Comparison of ENCODE assay signal across 18 cellular contexts in genomic region chr2:85945576-85945975, GRCh38. TPM values are rescaled to one million over a fixed set of nuclear protein-coding genes. Genes with fewer than 3 reads are reported as not detected.
DNase-seq lines count a peak whose midpoint lies in the region; TF ChIP-seq lines count a peak whose summit lies in the region.
"Had no signal": no experiment of that assay in that cellular context is flagged by ENCODE, and none has a peak within 500 bp of the region (broad histone marks: within the 10 kb centered on the region; RNA-seq: fewer than 3 reads in every experiment).

No MANE protein-coding gene starts in this region.

- CTCF ChIA-PET in Caco-2 (lab: Charles Lee): interaction anchor here (1.0 kb wide), 1 partner anchor 56 kb away, joined by 3 read pairs; no protein-coding TSS in a partner anchor

- H3K27ac Mint-ChIP-seq in Caco-2 (ENCODE audit: unreplicated experiment) (no peak overlapping the region), CD14-positive monocyte (peak overlapping the region in 2 of 7 donors; percentile 17 to 29)
- H3K27ac Mint-ChIP-seq in activated T-helper 2 cell treated with anti-CD3 and anti-CD28 coated beads, Interferon-gamma antibody, Interleukin-2, Interleukin-4, amounts not matched to agents 10 μg/mL and 5 μg/mL and 100 μg/mL, durations not matched to agents 14 hours and 24 hours and 36 hours: no peak overlapping the region
- H3K27ac Mint-ChIP-seq: CD8-positive, alpha-beta T cell had no signal

- H3K36me3 ChIP-seq in Caco-2 (ENCODE audit: control insufficient read depth, insufficient read depth, low read length): no peaks in the 10 kb centered on the region

- no TSS peak for BruUV-seq in Caco-2 (replicated peaks; lab: Mats Ljungman, UMichigan)

- peaks cover 59% of the 10 kb centered on the region for H3K9me3 Mint-ChIP-seq in Caco-2 (ENCODE audit: unreplicated experiment)
- H3K9me3 Mint-ChIP-seq in activated T-helper 2 cell treated with anti-CD3 and anti-CD28 coated beads, Interferon-gamma antibody, Interleukin-2, Interleukin-4, amounts not matched to agents 10 μg/mL and 5 μg/mL and 100 μg/mL, durations not matched to agents 14 hours and 24 hours and 36 hours: peaks cover 59% of the 10 kb centered on the region
- H3K9me3 Mint-ChIP-seq in CD14-positive monocyte: peaks cover 23 to 52% (median 42%) of the 10 kb centered on the region in 7 donors

- H3K4me3 Mint-ChIP-seq in Caco-2 (ENCODE audit: unreplicated experiment): no peak overlapping the region
- no peak overlapping the region for H3K4me3 Mint-ChIP-seq in activated T-helper 2 cell treated with anti-CD3 and anti-CD28 coated beads, Interferon-gamma antibody, Interleukin-2, Interleukin-4, amounts not matched to agents 10 μg/mL and 5 μg/mL and 100 μg/mL, durations not matched to agents 14 hours and 24 hours and 36 hours (ENCODE audit: low read depth)
- no peak overlapping the region for H3K4me3 Mint-ChIP-seq in CD14-positive monocyte
- H3K4me3 Mint-ChIP-seq: CD8-positive, alpha-beta T cell had no signal

- H3K36me3 Mint-ChIP-seq in Caco-2 (ENCODE audit: insufficient read depth, unreplicated experiment): no peaks in the 10 kb centered on the region
- peaks cover 2% of the 10 kb centered on the region for H3K36me3 Mint-ChIP-seq in activated T-helper 2 cell treated with anti-CD3 and anti-CD28 coated beads, Interferon-gamma antibody, Interleukin-2, Interleukin-4, amounts not matched to agents 10 μg/mL and 5 μg/mL and 100 μg/mL, durations not matched to agents 14 hours and 24 hours and 36 hours (ENCODE audit: low read depth)
- H3K36me3 Mint-ChIP-seq in CD14-positive monocyte: peaks cover 3% of the 10 kb centered on the region in 2 donors

- no peaks in the 10 kb centered on the region for H3K4me1 ChIP-seq in Caco-2

- no peaks in the 10 kb centered on the region for H3K27me3 ChIP-seq in Caco-2 (replicated peaks; ENCODE audit: control insufficient read depth, insufficient read depth, low read length)

- POLR2A ChIA-PET in Caco-2 (lab: Charles Lee): no interaction called here

- H3K4me1 Mint-ChIP-seq in Caco-2 (ENCODE audit: low read depth, unreplicated experiment) (no peaks in the 10 kb centered on the region), CD14-positive monocyte (peaks cover 2% of the 10 kb centered on the region)
- no peaks in the 10 kb centered on the region for H3K4me1 Mint-ChIP-seq in activated T-helper 2 cell treated with anti-CD3 and anti-CD28 coated beads, Interferon-gamma antibody, Interleukin-2, Interleukin-4, amounts not matched to agents 10 μg/mL and 5 μg/mL and 100 μg/mL, durations not matched to agents 14 hours and 24 hours and 36 hours (ENCODE audit: low read depth)

- no peak overlapping the region for H3K4me3 ChIP-seq in Caco-2 (ENCODE audit: low read depth, low read length)

- TF ChIP-seq CTCF in Caco-2 (IDR thresholded peaks at IDR 0.05; ENCODE audit: insufficient read depth in 1 of 2, low read depth in 1 of 2, low read length in 1 of 2, severe bottlenecking in 1 of 2, unreplicated experiment in 1 of 2) (no peak), CD14-positive monocyte (IDR thresholded peaks at IDR 0.05) (no peak)

- DNase-seq in DMS53 (lab: John Stamatoyannopoulos, UW): peak; percentile 32
- no peak for DNase-seq in DMS53 treated with DMSO at 0.1 percent for 48 hours (lab: John Stamatoyannopoulos, UW; ENCODE audit: unreplicated experiment)
- peak; percentile 25 for DNase-seq in NCI-H1105 treated with DMSO at 0.1 percent for 48 hours (lab: John Stamatoyannopoulos, UW)
- DNase-seq in RPMI7951 (ENCODE audit: low read depth): peak; percentile 56
- peak; percentile 50 for DNase-seq in cerebellum (ENCODE audit: low spot score)
- DNase-seq in Caco-2: no peak
- no peak for DNase-seq in activated T-helper 2 cell treated with anti-CD3 and anti-CD28 coated beads, Interferon-gamma antibody, Interleukin-2, Interleukin-4, amounts not matched to agents 10 μg/mL and 5 μg/mL and 100 μg/mL, durations not matched to agents 14 hours and 24 hours and 36 hours (ENCODE audit: low spot score)
- DNase-seq in CD14-positive monocyte (ENCODE audit: low spot score): no peak
- DNase-seq: CD8-positive, alpha-beta T cell; Karpas-422; MM.1S; NCI-H1092 treated with DMSO at 0.1 percent for 48 hours; NCI-H187 treated with DMSO at 0.1 percent for 48 hours; NCI-H345; NCI-H774; Right ventricle myocardium superior; SK-N-SH; T-helper 1 cell had no signal

- intact Hi-C loops in Caco-2 (cut with micrococcal nuclease; ENCODE audit: unreplicated experiment): no loop called here
- intact Hi-C loops in activated T-helper 2 cell treated with anti-CD3 and anti-CD28 coated beads, Interferon-gamma antibody, Interleukin-2, Interleukin-4, amounts not matched to agents 10 μg/mL and 5 μg/mL and 100 μg/mL, durations not matched to agents 14 hours and 24 hours and 36 hours (cut with micrococcal nuclease): no loop called here
- intact Hi-C loops in CD14-positive monocyte (cut with micrococcal nuclease): no loop called here

- no peaks in the 10 kb centered on the region for H3K27me3 Mint-ChIP-seq in Caco-2 (ENCODE audit: insufficient read depth, unreplicated experiment)
- H3K27me3 Mint-ChIP-seq in activated T-helper 2 cell treated with anti-CD3 and anti-CD28 coated beads, Interferon-gamma antibody, Interleukin-2, Interleukin-4, amounts not matched to agents 10 μg/mL and 5 μg/mL and 100 μg/mL, durations not matched to agents 14 hours and 24 hours and 36 hours (ENCODE audit: low read depth): peaks cover 6% of the 10 kb centered on the region
- H3K27me3 Mint-ChIP-seq in CD14-positive monocyte (ENCODE audit: low read depth in 3 of 3): peaks cover 0 to 2% (median 0%) of the 10 kb centered on the region in 3 donors

- peaks cover 28% of the 10 kb centered on the region for H3K9me3 ChIP-seq in Caco-2

RNA-seq across cellular contexts. Expression of gene ST3GAL5, which starts 56.8 kb away (rescaled TPM):
- total RNA-seq in RPMI7951 (2014; rRNA removed; shearing (Covaris generic)): 83.2 and 98.5 TPM in 2 replicates
- 61.9 TPM for total RNA-seq in cerebellum
- 3.4 and 4.1 TPM in 2 replicates for total RNA-seq in Caco-2 (2022)
- 13.8 and 15.7 TPM in 2 replicates for total RNA-seq in activated T-helper 2 cell treated with anti-CD3 and anti-CD28 coated beads, Interferon-gamma antibody, Interleukin-2, Interleukin-4, amounts not matched to agents 10 μg/mL and 5 μg/mL and 100 μg/mL, durations not matched to agents 14 hours and 24 hours and 36 hours
- polyA plus RNA-seq in CD14-positive monocyte: 10 to 100 TPM; 14.0 to 19.5 TPM

Comparison
In these comparisons a context has a peak if more than half of its experiments do, and no peak if none do; other contexts are left out.
1. DNase-seq: peak in DMS53 (single experiment), NCI-H1105 treated with DMSO at 0.1 percent for 48 hours (single experiment), RPMI7951 (single experiment) and cerebellum (single experiment); none in DMS53 treated with DMSO at 0.1 percent for 48 hours (single experiment), Caco-2 (0 of 2), activated T-helper 2 cell treated with anti-CD3 and anti-CD28 coated beads, Interferon-gamma antibody, Interleukin-2, Interleukin-4, amounts not matched to agents 10 μg/mL and 5 μg/mL and 100 μg/mL, durations not matched to agents 14 hours and 24 hours and 36 hours (single experiment) and CD14-positive monocyte (single experiment).